In genomic region chr16:85234310-85235235, GRCh38 we compare ENCODE assay signal across 8 cellular contexts.
DNase-seq lines count a peak whose midpoint lies in the region; ATAC-seq and TF ChIP-seq lines count a peak whose summit lies in the region.

No MANE protein-coding gene starts in this region.

- TF ChIP-seq EP300 in ovary (IDR thresholded peaks at IDR 0.05), result no peak

- intact Hi-C loops in ovary (cut with DNase I), result loop anchor here in 3 of 4 donors (5.0 to 10.0 kb wide), 6 partner anchors 37 to 120 kb away; partner anchors contain the start of gene CIBAR2 (in 1 of the 3)

- WGBS in ovary, 3 donors, result 11 to 15% (median 12%) methylated on average over 32 to 36 of the region's 36 CpGs

- H3K36me3 ChIP-seq in ovary, result no peaks in the 10 kb centered on the region

- POLR2A ChIA-PET in activated CD4-positive, alpha-beta T cell treated with anti-CD3 and anti-CD28 coated beads, Interleukin-2, amount 10 ng/mL, durations not matched to agents 7 days and 5 days (lab: Charles Lee), result no interaction called here

- no peaks in the 10 kb centered on the region for H3K36me3 Mint-ChIP-seq in activated CD4-positive, alpha-beta T cell treated with anti-CD3 and anti-CD28 coated beads, Interleukin-2, amount 10 ng/mL, durations not matched to agents 7 days and 5 days (ENCODE audit: low read depth)

- H3K27ac Mint-ChIP-seq in activated CD4-positive, alpha-beta T cell treated with anti-CD3 and anti-CD28 coated beads, Interleukin-2, amount 10 ng/mL, durations not matched to agents 7 days and 5 days, result no peak overlapping the region

- no peaks in the 10 kb centered on the region for H3K9me3 ChIP-seq in ovary

- no peaks in the 10 kb centered on the region for H3K9me3 Mint-ChIP-seq in activated CD4-positive, alpha-beta T cell treated with anti-CD3 and anti-CD28 coated beads, Interleukin-2, amount 10 ng/mL, durations not matched to agents 7 days and 5 days

- H3K4me1 Mint-ChIP-seq in activated CD4-positive, alpha-beta T cell treated with anti-CD3 and anti-CD28 coated beads, Interleukin-2, amount 10 ng/mL, durations not matched to agents 7 days and 5 days, result no peaks in the 10 kb centered on the region

- TF ChIP-seq POLR2A in ovary (IDR thresholded peaks at IDR 0.05), result peak; percentile 44

- no peak overlapping the region for H3K4me3 Mint-ChIP-seq in activated CD4-positive, alpha-beta T cell treated with anti-CD3 and anti-CD28 coated beads, Interleukin-2, amount 10 ng/mL, durations not matched to agents 7 days and 5 days

- H3K27me3 ChIP-seq in ovary, result no peaks in the 10 kb centered on the region

- DNase-seq in DMS 273 (lab: John Stamatoyannopoulos, UW; ENCODE audit: unreplicated experiment) (peak; percentile 96), NCI-H82 (lab: John Stamatoyannopoulos, UW) (peak; percentile 96), fibroblast of the aortic adventitia (ENCODE audit: low read depth) (peak; percentile 80), ovary (peak; percentile 91 to 95 (median 92)), GM13977 (ENCODE audit: low spot score) (no peak)
- DNase-seq in activated CD4-positive, alpha-beta T cell treated with anti-CD3 and anti-CD28 coated beads, Interleukin-2, amount 10 ng/mL, durations not matched to agents 7 days and 5 days, result no peak

- in situ Hi-C loops in GM13977 (cut with MboI; ENCODE audit: low pct_unique_long_range_greater_than_20kb, low sequenced_read_pairs, unreplicated experiment), result no loop called here

- H3K4me3 ChIP-seq in fibroblast of the aortic adventitia (ENCODE audit: low read depth, low read length), result peak overlapping the region; percentile 45
- H3K4me3 ChIP-seq in ovary, result peak overlapping the region; percentile 47

- TF ChIP-seq CTCF in fibroblast of the aortic adventitia (IDR thresholded peaks at IDR 0.05; ENCODE audit: insufficient read depth, low read length) (peak; percentile 19), ovary (IDR thresholded peaks at IDR 0.05) (peak in 2 of 3 donors; percentile 7 to 59), GM13977 (IDR thresholded peaks at IDR 0.05; ENCODE audit: extremely low read depth, insufficient read depth, missing control alignments) (no peak)

- peaks cover 41% of the 10 kb centered on the region for H3K4me1 ChIP-seq in ovary (ENCODE audit: insufficient read depth)

- ATAC-seq in HG03571 (IDR thresholded peaks at IDR 0.05; ENCODE audit: unreplicated experiment) (no peak), GM21619 (IDR thresholded peaks at IDR 0.05; ENCODE audit: unreplicated experiment) (no peak)

- H3K27me3 Mint-ChIP-seq in activated CD4-positive, alpha-beta T cell treated with anti-CD3 and anti-CD28 coated beads, Interleukin-2, amount 10 ng/mL, durations not matched to agents 7 days and 5 days, result peaks cover 12% of the 10 kb centered on the region

- CTCF ChIA-PET in activated CD4-positive, alpha-beta T cell treated with anti-CD3 and anti-CD28 coated beads, Interleukin-2, amount 10 ng/mL, durations not matched to agents 7 days and 5 days (lab: Charles Lee), result no interaction called here

- peak overlapping the region; percentile 75 to 81 for H3K27ac ChIP-seq in ovary

Comparison
In these comparisons a context has a peak if more than half of its experiments do, and no peak if none do; other contexts are left out.
1. DNase-seq: peak in DMS 273 (single experiment), NCI-H82 (single experiment), fibroblast of the aortic adventitia (single experiment) and ovary (5 of 5); none in activated CD4-positive, alpha-beta T cell treated with anti-CD3 and anti-CD28 coated beads, Interleukin-2, amount 10 ng/mL, durations not matched to agents 7 days and 5 days (single experiment) and GM13977 (single experiment).